2 cellular contexts compared by ENCODE assay signal in the genomic region with DNA sequence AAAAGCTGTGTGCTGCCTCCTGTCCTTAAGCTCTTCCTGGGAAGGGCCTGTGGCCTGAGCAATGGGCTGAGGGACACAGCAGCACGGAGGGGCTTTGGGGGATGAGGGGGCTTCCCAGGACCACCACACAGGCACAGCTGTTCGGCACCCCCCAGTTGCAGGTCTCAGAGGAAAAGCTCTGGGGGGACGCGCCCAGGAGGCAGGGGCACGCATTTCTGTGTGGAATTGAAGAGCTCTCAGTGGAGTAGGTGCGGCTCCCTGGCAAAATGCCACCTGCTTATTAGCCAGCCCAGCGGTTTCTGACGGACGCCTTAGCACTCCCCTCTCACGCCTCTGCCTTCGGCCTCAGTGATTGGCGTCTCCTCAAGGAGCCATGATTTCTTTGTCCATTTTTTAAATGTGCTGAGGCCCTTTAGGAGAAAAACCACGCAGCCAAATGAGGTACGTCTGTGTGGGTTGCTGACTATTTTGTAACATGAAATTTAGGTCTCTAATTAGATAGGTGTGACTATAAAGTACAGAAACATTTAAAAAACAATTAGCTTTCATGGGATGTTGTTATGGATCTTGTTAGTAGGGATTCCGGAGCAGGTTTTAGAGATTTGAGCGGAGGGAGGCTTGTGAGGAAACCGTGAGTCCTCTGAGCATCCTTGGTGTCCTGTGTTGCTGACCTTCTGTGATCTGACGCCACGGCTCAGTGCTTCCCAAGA.
TF ChIP-seq lines count a peak whose summit lies in the region.

No MANE protein-coding gene starts in this region.

TF ChIP-seq in H1, 55 proteins besides CTCF, POLR2A, EP300 and RAD21:
- no peak for TF ChIP-seq GABPA (IDR thresholded peaks at IDR 0.05; ENCODE audit: borderline replicate concordance, insufficient read depth, low read length)
- no peak for TF ChIP-seq YY1 (IDR thresholded peaks at IDR 0.05; ENCODE audit: low read depth, low read length)
- TF ChIP-seq CHD2 (IDR thresholded peaks at IDR 0.05; ENCODE audit: low read length) = no peak
- TF ChIP-seq MAFK (IDR thresholded peaks at IDR 0.05; ENCODE audit: low read depth, low read length) = no peak
- TF ChIP-seq PHF8 (conservative IDR thresholded peaks at IDR 0.05; ENCODE audit: low read depth, low read length) = no peak
- TF ChIP-seq, protein P1, sequence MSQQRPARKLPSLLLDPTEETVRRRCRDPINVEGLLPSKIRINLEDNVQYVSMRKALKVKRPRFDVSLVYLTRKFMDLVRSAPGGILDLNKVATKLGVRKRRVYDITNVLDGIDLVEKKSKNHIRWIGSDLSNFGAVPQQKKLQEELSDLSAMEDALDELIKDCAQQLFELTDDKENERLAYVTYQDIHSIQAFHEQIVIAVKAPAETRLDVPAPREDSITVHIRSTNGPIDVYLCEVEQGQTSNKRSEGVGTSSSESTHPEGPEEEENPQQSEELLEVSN (IDR thresholded peaks at IDR 0.05) = no peak
- TF ChIP-seq KDM4A (IDR thresholded peaks at IDR 0.05; ENCODE audit: low read depth, low read length, severe bottlenecking) = no peak
- no peak for TF ChIP-seq TBP (IDR thresholded peaks at IDR 0.05; ENCODE audit: low read depth, low read length)
- TF ChIP-seq HDAC2 (IDR thresholded peaks at IDR 0.05; ENCODE audit: borderline replicate concordance in 1 of 2, low read depth in 2 of 2, low read length in 2 of 2) = no peak
- no peak for TF ChIP-seq TCF12 (IDR thresholded peaks at IDR 0.05; ENCODE audit: low read depth, low read length)
- TF ChIP-seq SP2 (IDR thresholded peaks at IDR 0.05; ENCODE audit: low read length) = no peak
- TF ChIP-seq KDM5A (IDR thresholded peaks at IDR 0.05; ENCODE audit: low read length) = no peak
TF ChIP-seq in H1: peak in this region for 0.

TF ChIP-seq in GM23338, 12 proteins besides CTCF, POLR2A, EP300 and RAD21:
- TF ChIP-seq, protein P2, sequence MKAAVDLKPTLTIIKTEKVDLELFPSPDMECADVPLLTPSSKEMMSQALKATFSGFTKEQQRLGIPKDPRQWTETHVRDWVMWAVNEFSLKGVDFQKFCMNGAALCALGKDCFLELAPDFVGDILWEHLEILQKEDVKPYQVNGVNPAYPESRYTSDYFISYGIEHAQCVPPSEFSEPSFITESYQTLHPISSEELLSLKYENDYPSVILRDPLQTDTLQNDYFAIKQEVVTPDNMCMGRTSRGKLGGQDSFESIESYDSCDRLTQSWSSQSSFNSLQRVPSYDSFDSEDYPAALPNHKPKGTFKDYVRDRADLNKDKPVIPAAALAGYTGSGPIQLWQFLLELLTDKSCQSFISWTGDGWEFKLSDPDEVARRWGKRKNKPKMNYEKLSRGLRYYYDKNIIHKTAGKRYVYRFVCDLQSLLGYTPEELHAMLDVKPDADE (IDR thresholded peaks at IDR 0.05) = no peak
- no peak for TF ChIP-seq EZH2 (IDR thresholded peaks at IDR 0.05; ENCODE audit: low read depth, unreplicated experiment)
